Comparison of ENCODE assay signal across 19 cellular contexts in genomic region chr7:131000389-131000788, GRCh38.
DNase-seq lines count a peak whose midpoint lies in the region; ATAC-seq and TF ChIP-seq lines count a peak whose summit lies in the region.
"Had no signal": no experiment of that assay in that cellular context is flagged by ENCODE, and none has a peak within 500 bp of the region (broad histone marks: within the 10 kb centered on the region; RNA-seq: fewer than 3 reads in every experiment).

No MANE protein-coding gene starts in this region.

- TF ChIP-seq CTCF in left ventricle myocardium inferior (IDR thresholded peaks at IDR 0.05; ENCODE audit: borderline replicate concordance) (no peak), foreskin keratinocyte (conservative IDR thresholded peaks at IDR 0.05) (no peak), tibial nerve (IDR thresholded peaks at IDR 0.05) (no peak)

- H3K27ac ChIP-seq in left ventricle myocardium inferior (replicated peaks) (peak overlapping the region; percentile 26), foreskin keratinocyte (peak overlapping the region; percentile 95), tibial nerve (peak overlapping the region in 3 of 4 donors; percentile 35 to 92 (median 90))

- no peak overlapping the region for H3K4me3 Mint-ChIP-seq in activated T-helper 2 cell treated with anti-CD3 and anti-CD28 coated beads, Interferon-gamma antibody, Interleukin-2, Interleukin-4, amounts not matched to agents 10 μg/mL and 5 μg/mL and 100 μg/mL, durations not matched to agents 14 hours and 24 hours and 36 hours (ENCODE audit: low read depth)
- H3K4me3 Mint-ChIP-seq: immature natural killer cell had no signal

- H3K36me3 Mint-ChIP-seq in activated T-helper 2 cell treated with anti-CD3 and anti-CD28 coated beads, Interferon-gamma antibody, Interleukin-2, Interleukin-4, amounts not matched to agents 10 μg/mL and 5 μg/mL and 100 μg/mL, durations not matched to agents 14 hours and 24 hours and 36 hours (ENCODE audit: low read depth) = peaks cover 54% of the 10 kb centered on the region

- H3K27me3 Mint-ChIP-seq in activated T-helper 2 cell treated with anti-CD3 and anti-CD28 coated beads, Interferon-gamma antibody, Interleukin-2, Interleukin-4, amounts not matched to agents 10 μg/mL and 5 μg/mL and 100 μg/mL, durations not matched to agents 14 hours and 24 hours and 36 hours (ENCODE audit: low read depth) = no peaks in the 10 kb centered on the region
- H3K27me3 Mint-ChIP-seq: naive thymus-derived CD8-positive, alpha-beta T cell had no signal

- H3K36me3 ChIP-seq in left ventricle myocardium inferior = peaks cover 17% of the 10 kb centered on the region
- H3K36me3 ChIP-seq in tibial nerve = peaks cover 0 to 15% (median 0%) of the 10 kb centered on the region in 3 donors

- DNase-seq in left ventricle myocardium inferior (no peak), cardiac septum (ENCODE audit: low spot score) (no peak), foreskin keratinocyte (no peak), tibial nerve (ENCODE audit: low spot score in 2 of 2) (no peak), hepatic stellate cell (ENCODE audit: low spot score) (no peak)
- no peak for DNase-seq in activated T-helper 2 cell treated with anti-CD3 and anti-CD28 coated beads, Interferon-gamma antibody, Interleukin-2, Interleukin-4, amounts not matched to agents 10 μg/mL and 5 μg/mL and 100 μg/mL, durations not matched to agents 14 hours and 24 hours and 36 hours (ENCODE audit: low spot score)
- DNase-seq: activated CD4-positive, alpha-beta T cell treated with anti-CD3 and anti-CD28 coated beads, Interleukin-2, amount 50 U/mL, for 4 hours; CD4-positive, CD25-positive, alpha-beta regulatory T cell; DMS53; effector CD4-positive, alpha-beta T cell; immature natural killer cell; naive thymus-derived CD8-positive, alpha-beta T cell; NCI-H1105 treated with DMSO at 0.1 percent for 48 hours; NCI-H2107; NCI-H524; stimulated activated CD4-positive, alpha-beta T cell treated with anti-CD3 and anti-CD28 coated beads, Interleukin-4, amount 100 ng/mL, for 1 hour had no signal

- TF ChIP-seq EP300 in tibial nerve (IDR thresholded peaks at IDR 0.05) = no peak

- ATAC-seq in foreskin keratinocyte = no peak
- no peak for ATAC-seq in HG03520 (IDR thresholded peaks at IDR 0.05; ENCODE audit: unreplicated experiment)
- ATAC-seq in HG03025 (IDR thresholded peaks at IDR 0.05; ENCODE audit: low FRiP score, unreplicated experiment) = no peak
- ATAC-seq: GM12878; naive thymus-derived CD8-positive, alpha-beta T cell had no signal

- 87 to 93% methylated on average over 6 of the region's 6 CpGs for WGBS in tibial nerve, 2 donors

- peak overlapping the region; percentile 26 for H3K27ac Mint-ChIP-seq in activated T-helper 2 cell treated with anti-CD3 and anti-CD28 coated beads, Interferon-gamma antibody, Interleukin-2, Interleukin-4, amounts not matched to agents 10 μg/mL and 5 μg/mL and 100 μg/mL, durations not matched to agents 14 hours and 24 hours and 36 hours

- peaks cover 60% of the 10 kb centered on the region for H3K4me1 ChIP-seq in left ventricle myocardium inferior
- H3K4me1 ChIP-seq in foreskin keratinocyte = peaks cover 43% of the 10 kb centered on the region
- peaks cover 5 to 75% (median 49%) of the 10 kb centered on the region in 4 donors for H3K4me1 ChIP-seq in tibial nerve

- peaks cover 23% of the 10 kb centered on the region for H3K9me3 Mint-ChIP-seq in activated T-helper 2 cell treated with anti-CD3 and anti-CD28 coated beads, Interferon-gamma antibody, Interleukin-2, Interleukin-4, amounts not matched to agents 10 μg/mL and 5 μg/mL and 100 μg/mL, durations not matched to agents 14 hours and 24 hours and 36 hours
- H3K9me3 Mint-ChIP-seq: immature natural killer cell; naive thymus-derived CD8-positive, alpha-beta T cell had no signal

- H3K4me1 Mint-ChIP-seq in activated T-helper 2 cell treated with anti-CD3 and anti-CD28 coated beads, Interferon-gamma antibody, Interleukin-2, Interleukin-4, amounts not matched to agents 10 μg/mL and 5 μg/mL and 100 μg/mL, durations not matched to agents 14 hours and 24 hours and 36 hours (ENCODE audit: low read depth) = peaks cover 52% of the 10 kb centered on the region

- no peak for TF ChIP-seq POLR2A in tibial nerve (IDR thresholded peaks at IDR 0.05)

- H3K9me3 ChIP-seq in left ventricle myocardium inferior (replicated peaks) (peaks cover 12% of the 10 kb centered on the region), tibial nerve (peaks cover 0 to 6% (median 0%) of the 10 kb centered on the region in 4 donors)

- H3K27me3 ChIP-seq in left ventricle myocardium inferior (ENCODE audit: low read depth) (no peaks in the 10 kb centered on the region), foreskin keratinocyte (no peaks in the 10 kb centered on the region), tibial nerve (no peaks in the 10 kb centered on the region)

- intact Hi-C loops in left ventricle myocardium inferior (cut with micrococcal nuclease) (no loop called here), cardiac septum (cut with DNase I) (no loop called here)
- intact Hi-C loops in activated T-helper 2 cell treated with anti-CD3 and anti-CD28 coated beads, Interferon-gamma antibody, Interleukin-2, Interleukin-4, amounts not matched to agents 10 μg/mL and 5 μg/mL and 100 μg/mL, durations not matched to agents 14 hours and 24 hours and 36 hours (cut with micrococcal nuclease) = no loop called here

- H3K4me3 ChIP-seq in left ventricle myocardium inferior (no peak overlapping the region), tibial nerve (no peak overlapping the region)
- H3K4me3 ChIP-seq: GM12878 had no signal

Comparison
In these comparisons a context has a peak if more than half of its experiments do, and no peak if none do; other contexts are left out.
1. H3K27ac ChIP-seq: peak in every context shown above with its lines; median percentile 95 in foreskin keratinocyte; 90 in tibial nerve; 26 in left ventricle myocardium inferior.